In genomic region chr7:130127404-130128395, GRCh38 we compare ENCODE assay signal across 20 cellular contexts. TPM values are rescaled to one million over a fixed set of nuclear protein-coding genes. Genes with fewer than 3 reads are reported as not detected.
DNase-seq lines count a peak whose midpoint lies in the region; ATAC-seq, FAIRE-seq and TF ChIP-seq lines count a peak whose summit lies in the region.
"Had no signal": no experiment of that assay in that cellular context is flagged by ENCODE, and none has a peak within 500 bp of the region (broad histone marks: within the 10 kb centered on the region; RNA-seq: fewer than 3 reads in every experiment).

No MANE protein-coding gene starts in this region.

- H4K91ac ChIP-seq in mesenchymal stem cell (ENCODE audit: low read length) = no peak overlapping the region

- no peak for ATAC-seq in left cardiac atrium
- no peak for ATAC-seq in HG02884 (IDR thresholded peaks at IDR 0.05; ENCODE audit: unreplicated experiment)
- ATAC-seq: GM12878; lower lobe of right lung; stimulated activated effector memory CD8-positive, alpha-beta T cell treated with anti-CD3 and anti-CD28 coated beads, Interleukin-12 subunit alpha, Interleukin-12 subunit beta, amount 100 ng/mL, for 72 hours had no signal

- H3K27ac ChIP-seq in left ventricle myocardium inferior (replicated peaks) = peak overlapping the region; percentile 29
- no peak overlapping the region for H3K27ac ChIP-seq in mesenchymal stem cell (ENCODE audit: low read length, poor library complexity, severe bottlenecking)
- H3K27ac ChIP-seq in kidney (ENCODE audit: low read depth in 2 of 2, low read length in 2 of 2) = no peak overlapping the region
- H3K27ac ChIP-seq: lower lobe of right lung, skin epidermis had no signal

- no peak overlapping the region for H2BK120ac ChIP-seq in mesenchymal stem cell (ENCODE audit: low read depth, low read length)

- H3K23ac ChIP-seq in mesenchymal stem cell (ENCODE audit: low read length in 2 of 2) = no peak overlapping the region

- no peak overlapping the region for H3K18ac ChIP-seq in mesenchymal stem cell (ENCODE audit: low read depth in 1 of 2, low read length in 2 of 2)

- H3K27me3 ChIP-seq in left ventricle myocardium inferior (ENCODE audit: low read depth) = no peaks in the 10 kb centered on the region
- no peaks in the 10 kb centered on the region for H3K27me3 ChIP-seq in mesenchymal stem cell (ENCODE audit: control insufficient read depth in 1 of 2, insufficient read depth in 1 of 2, low read length in 2 of 2)
- H3K27me3 ChIP-seq in MG63 = no peaks in the 10 kb centered on the region
- H3K27me3 ChIP-seq: dorsolateral prefrontal cortex, esophagus muscularis mucosa, transverse colon had no signal

- intact Hi-C loops in left ventricle myocardium inferior (cut with micrococcal nuclease) = no loop called here
- intact Hi-C loops in left cardiac atrium (cut with DNase I) = no loop called here
- intact Hi-C loops in kidney (cut with DNase I) = no loop called here

- DNase-seq in left ventricle myocardium inferior = no peak
- no peak for DNase-seq in left cardiac atrium
- DNase-seq in cardiac fibroblast (ENCODE audit: low read depth in 2 of 2) = peak; percentile 32 to 66
- DNase-seq in mesenchymal stem cell = peak; percentile 29
- DNase-seq in kidney = no peak
- no peak for DNase-seq in immature natural killer cell
- no peak for DNase-seq in MG63
- DNase-seq: ACHN, aorta, dorsolateral prefrontal cortex, lower lobe of right lung, NCI-H2081 treated with DMSO at 0.1 percent for 48 hours, NCI-H524 treated with DMSO at 0.1 percent for 48 hours, transverse colon had no signal

- no peak overlapping the region for H4K8ac ChIP-seq in mesenchymal stem cell (ENCODE audit: low read length)

- peak overlapping the region in 1 of 6 donors; percentile 6 for H3K27ac Mint-ChIP-seq in immature natural killer cell
- H3K27ac Mint-ChIP-seq: stimulated activated effector memory CD8-positive, alpha-beta T cell treated with anti-CD3 and anti-CD28 coated beads, Interleukin-12 subunit alpha, Interleukin-12 subunit beta, amount 100 ng/mL, for 72 hours had no signal

- H3K4me1 Mint-ChIP-seq in immature natural killer cell = no peaks in the 10 kb centered on the region
- H3K4me1 Mint-ChIP-seq: stimulated activated effector memory CD8-positive, alpha-beta T cell treated with anti-CD3 and anti-CD28 coated beads, Interleukin-12 subunit alpha, Interleukin-12 subunit beta, amount 100 ng/mL, for 72 hours had no signal

- H3K4me3 Mint-ChIP-seq in immature natural killer cell = no peak overlapping the region
- H3K4me3 Mint-ChIP-seq: stimulated activated effector memory CD8-positive, alpha-beta T cell treated with anti-CD3 and anti-CD28 coated beads, Interleukin-12 subunit alpha, Interleukin-12 subunit beta, amount 100 ng/mL, for 72 hours had no signal

- no peak overlapping the region for H2BK15ac ChIP-seq in mesenchymal stem cell (ENCODE audit: low read depth, poor library complexity, severe bottlenecking)

- TF ChIP-seq CTCF in left ventricle myocardium inferior (IDR thresholded peaks at IDR 0.05; ENCODE audit: borderline replicate concordance) (no peak), cardiac fibroblast (IDR thresholded peaks at IDR 0.05; ENCODE audit: low read depth, low read length) (no peak), kidney (IDR thresholded peaks at IDR 0.05; ENCODE audit: borderline replicate concordance, extremely low read depth, insufficient read depth) (no peak)

- peaks cover 39 to 68% (median 52%) of the 10 kb centered on the region in 3 donors for H3K36me3 Mint-ChIP-seq in immature natural killer cell

- peaks cover 0 to 3% (median 0%) of the 10 kb centered on the region in 3 donors for H3K27me3 Mint-ChIP-seq in immature natural killer cell (ENCODE audit: low read depth in 3 of 3)

- no peaks in the 10 kb centered on the region for H3K9me3 ChIP-seq in left ventricle myocardium inferior (replicated peaks)
- H3K9me3 ChIP-seq in mesenchymal stem cell (ENCODE audit: control insufficient read depth, low read length) = no peaks in the 10 kb centered on the region
- H3K9me3 ChIP-seq in kidney (ENCODE audit: control insufficient read depth in 1 of 2, low read length in 2 of 2) = no peaks in the 10 kb centered on the region
- no peaks in the 10 kb centered on the region for H3K9me3 ChIP-seq in MG63
- H3K9me3 ChIP-seq: esophagus muscularis mucosa, lower lobe of right lung, transverse colon had no signal

- H2BK12ac ChIP-seq in mesenchymal stem cell (ENCODE audit: low read length in 2 of 2) = no peak overlapping the region

- no peak overlapping the region for H3K4ac ChIP-seq in mesenchymal stem cell (ENCODE audit: low read depth in 1 of 2, low read length in 2 of 2)

- no peak for FAIRE-seq in kidney (lab: Jason Lieb, UNC)
- FAIRE-seq: GM12878, H54 had no signal

- H2AFZ ChIP-seq in mesenchymal stem cell (ENCODE audit: low read depth, low read length) = no peak overlapping the region

- H3K4me1 ChIP-seq in left ventricle myocardium inferior = peaks cover 15% of the 10 kb centered on the region
- no peaks in the 10 kb centered on the region for H3K4me1 ChIP-seq in mesenchymal stem cell (ENCODE audit: control insufficient read depth, insufficient read depth, low read depth, low read length)
- H3K4me1 ChIP-seq in kidney (ENCODE audit: control insufficient read depth in 1 of 2, insufficient read depth in 1 of 2, low read depth in 1 of 2, low read length in 2 of 2) = peaks cover 0 to 5% of the 10 kb centered on the region in 2 donors

- H3K14ac ChIP-seq in mesenchymal stem cell (ENCODE audit: low read length in 2 of 2) = no peak overlapping the region

- H2AK5ac ChIP-seq in mesenchymal stem cell (ENCODE audit: low read length, severe bottlenecking) = no peak overlapping the region

- H2BK5ac ChIP-seq in mesenchymal stem cell (ENCODE audit: low read depth, low read length, poor library complexity, severe bottlenecking) = no peak overlapping the region

- 97% methylated on average over 1 of the region's 4 CpGs for WGBS in mesenchymal stem cell

- no peaks in the 10 kb centered on the region for H3K9me3 Mint-ChIP-seq in immature natural killer cell
- H3K9me3 Mint-ChIP-seq: stimulated activated effector memory CD8-positive, alpha-beta T cell treated with anti-CD3 and anti-CD28 coated beads, Interleukin-12 subunit alpha, Interleukin-12 subunit beta, amount 100 ng/mL, for 72 hours had no signal

- H3K9ac ChIP-seq in mesenchymal stem cell (ENCODE audit: low read length) (peak overlapping the region; percentile 7), kidney (ENCODE audit: low read length in 2 of 2) (no peak overlapping the region)

- peaks cover 8% of the 10 kb centered on the region for H3K79me1 ChIP-seq in mesenchymal stem cell (replicated peaks; ENCODE audit: low read length, poor library complexity, severe bottlenecking)

- H3K36me3 ChIP-seq in left ventricle myocardium inferior = peaks cover 79% of the 10 kb centered on the region
- H3K36me3 ChIP-seq in mesenchymal stem cell (ENCODE audit: control insufficient read depth in 1 of 2, insufficient read depth in 2 of 2, low read depth in 1 of 2, low read length in 2 of 2) = peaks cover 30 to 79% of the 10 kb centered on the region in 2 experiments
- H3K36me3 ChIP-seq in kidney (ENCODE audit: control insufficient read depth in 1 of 2, insufficient read depth in 2 of 2, low read length in 2 of 2) = peaks cover 12 to 25% of the 10 kb centered on the region in 2 donors
- peaks cover 35% of the 10 kb centered on the region for H3K36me3 ChIP-seq in MG63

- H3K4me3 ChIP-seq in left ventricle myocardium inferior = no peak overlapping the region
- H3K4me3 ChIP-seq in cardiac fibroblast (replicated peaks in 1 of 2; ENCODE audit: low read depth in 2 of 2, low read length in 2 of 2) = no peak overlapping the region
- peak overlapping the region in 1 of 2 experiments; percentile 3 for H3K4me3 ChIP-seq in mesenchymal stem cell (ENCODE audit: insufficient read depth in 1 of 2, low read depth in 1 of 2, low read length in 2 of 2)
- H3K4me3 ChIP-seq in kidney (ENCODE audit: low read length in 2 of 2) = no peak overlapping the region
- H3K4me3 ChIP-seq in MG63 = no peak overlapping the region
- H3K4me3 ChIP-seq: dorsolateral prefrontal cortex, GM12878, lower lobe of right lung, skin epidermis, transverse colon had no signal

- H3K4me2 ChIP-seq in mesenchymal stem cell (ENCODE audit: low read length, poor library complexity, severe bottlenecking) = no peak overlapping the region

RNA-seq across cellular contexts. Expression of gene KLHDC10, which starts 57.4 kb away (rescaled TPM):
- total RNA-seq in left ventricle myocardium inferior (27.0 TPM), left cardiac atrium (10 to 100 TPM; 23.8 to 28.5 TPM), kidney (38.9 TPM)
- polyA plus RNA-seq in mesenchymal stem cell (2013, experiment 1 of 2) = 17.0 TPM
- 17.2 TPM for polyA plus RNA-seq in mesenchymal stem cell (2013, experiment 2 of 2)
- polyA plus RNA-seq in kidney (ENCODE audit: insufficient read depth, low read depth, low replicate concordance) (15.7 TPM), immature natural killer cell (1 to 10 TPM in 2 of 3 donors, under 1 TPM in 1; 0.99 to 2.7 (median 1.7) TPM)
- total RNA-seq in MG63 (2014; rRNA removed; shearing (Covaris generic); ENCODE audit: low replicate concordance) = 8.8 and 11.6 TPM in 2 replicates

Comparison
In these comparisons a context has a peak if more than half of its experiments do, and no peak if none do; other contexts are left out.
1. DNase-seq: peak in cardiac fibroblast (2 of 2) and mesenchymal stem cell (single experiment); none in left ventricle myocardium inferior (single experiment), left cardiac atrium (single experiment), kidney (single experiment), immature natural killer cell (0 of 3) and MG63 (single experiment).